21 cellular contexts compared by ENCODE assay signal in genomic region chr11:15594607-15595006, GRCh38.
"Had no signal": no experiment of that assay in that cellular context is flagged by ENCODE, and none has a peak within 500 bp of the region (broad histone marks: within the 10 kb centered on the region; RNA-seq: fewer than 3 reads in every experiment).

No MANE protein-coding gene starts in this region.

- ATAC-seq: activated T-helper 17 cell treated with anti-CD3 and anti-CD28 coated beads, Interleukin-2, amount 50 U/mL, for 72 hours; T-helper 17 cell had no signal

- H3K36me3 ChIP-seq: brain microvascular endothelial cell, cardiac muscle cell had no signal

- DNase-seq: activated CD4-positive, alpha-beta memory T cell treated with anti-CD3 and anti-CD28 coated beads for 36 hours; activated CD4-positive, alpha-beta T cell treated with anti-CD3 and anti-CD28 coated beads, Interleukin-2, amount 10 ng/mL, durations not matched to agents 7 days and 5 days; activated CD4-positive, CD25-positive, alpha-beta regulatory T cell; activated gamma-delta T cell; activated naive CD4-positive, alpha-beta T cell treated with anti-CD3 and anti-CD28 coated beads, Interleukin-2, amount 10 ng/mL, durations not matched to agents 7 days and 5 days; activated naive CD8-positive, alpha-beta T cell treated with anti-CD3 and anti-CD28 coated beads for 36 hours; activated T-cell treated with anti-CD3 and anti-CD28 coated beads for 4 hours; activated T-cell treated with anti-CD3 and anti-CD28 coated beads, Interleukin-2, amount 50 U/mL, for 48 hours; brain microvascular endothelial cell; cerebellar nuclear complex; NCI-H1048; NCI-H1930; NCI-H2171; NCI-H2227 treated with DMSO at 0.1 percent for 48 hours; NCI-H526; NCI-H82; SIG-M5; T-helper 17 cell; T-helper 9 cell had no signal

- H3K27me3 ChIP-seq: brain microvascular endothelial cell, cardiac muscle cell had no signal

- H3K27ac ChIP-seq: brain microvascular endothelial cell, cardiac muscle cell had no signal

- H3K4me3 ChIP-seq: cardiac muscle cell had no signal
